1 cellular context compared by ENCODE assay signal in the genomic region with DNA sequence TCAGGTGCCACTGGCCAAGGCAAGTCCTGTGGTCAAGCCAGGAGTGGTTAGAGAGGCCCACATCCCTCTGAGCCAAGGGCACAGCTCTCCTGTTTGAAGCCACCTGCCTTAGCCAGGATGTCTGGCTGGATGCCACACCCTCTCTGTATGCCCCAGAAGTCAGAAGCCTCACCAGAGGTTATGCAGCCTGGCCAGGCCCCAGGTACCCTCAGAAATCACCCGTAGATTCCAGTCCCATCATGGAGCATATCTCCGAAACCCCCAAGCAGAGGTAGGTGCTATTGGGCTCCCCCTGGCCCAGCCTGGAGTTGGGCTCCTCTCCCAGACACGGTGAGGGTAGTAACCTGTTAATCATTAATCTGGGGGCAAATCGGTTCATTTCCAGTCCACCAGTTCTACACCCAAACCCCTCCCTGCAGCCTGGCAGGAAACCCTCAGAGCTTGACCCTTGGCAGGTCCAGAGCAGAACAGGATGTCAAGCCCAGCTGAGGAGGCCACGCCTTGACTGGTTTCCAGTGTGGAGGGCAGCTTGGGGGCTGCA.
TF ChIP-seq lines count a peak whose summit lies in the region.

No MANE protein-coding gene starts in this region.

TF ChIP-seq in liver, 16 proteins besides CTCF, POLR2A, EP300 and RAD21 (continued from another document):
- TF ChIP-seq, protein P1, sequence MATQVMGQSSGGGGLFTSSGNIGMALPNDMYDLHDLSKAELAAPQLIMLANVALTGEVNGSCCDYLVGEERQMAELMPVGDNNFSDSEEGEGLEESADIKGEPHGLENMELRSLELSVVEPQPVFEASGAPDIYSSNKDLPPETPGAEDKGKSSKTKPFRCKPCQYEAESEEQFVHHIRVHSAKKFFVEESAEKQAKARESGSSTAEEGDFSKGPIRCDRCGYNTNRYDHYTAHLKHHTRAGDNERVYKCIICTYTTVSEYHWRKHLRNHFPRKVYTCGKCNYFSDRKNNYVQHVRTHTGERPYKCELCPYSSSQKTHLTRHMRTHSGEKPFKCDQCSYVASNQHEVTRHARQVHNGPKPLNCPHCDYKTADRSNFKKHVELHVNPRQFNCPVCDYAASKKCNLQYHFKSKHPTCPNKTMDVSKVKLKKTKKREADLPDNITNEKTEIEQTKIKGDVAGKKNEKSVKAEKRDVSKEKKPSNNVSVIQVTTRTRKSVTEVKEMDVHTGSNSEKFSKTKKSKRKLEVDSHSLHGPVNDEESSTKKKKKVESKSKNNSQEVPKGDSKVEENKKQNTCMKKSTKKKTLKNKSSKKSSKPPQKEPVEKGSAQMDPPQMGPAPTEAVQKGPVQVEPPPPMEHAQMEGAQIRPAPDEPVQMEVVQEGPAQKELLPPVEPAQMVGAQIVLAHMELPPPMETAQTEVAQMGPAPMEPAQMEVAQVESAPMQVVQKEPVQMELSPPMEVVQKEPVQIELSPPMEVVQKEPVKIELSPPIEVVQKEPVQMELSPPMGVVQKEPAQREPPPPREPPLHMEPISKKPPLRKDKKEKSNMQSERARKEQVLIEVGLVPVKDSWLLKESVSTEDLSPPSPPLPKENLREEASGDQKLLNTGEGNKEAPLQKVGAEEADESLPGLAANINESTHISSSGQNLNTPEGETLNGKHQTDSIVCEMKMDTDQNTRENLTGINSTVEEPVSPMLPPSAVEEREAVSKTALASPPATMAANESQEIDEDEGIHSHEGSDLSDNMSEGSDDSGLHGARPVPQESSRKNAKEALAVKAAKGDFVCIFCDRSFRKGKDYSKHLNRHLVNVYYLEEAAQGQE (IDR thresholded peaks at IDR 0.05): peak; percentile 20
- TF ChIP-seq HNF4A (conservative IDR thresholded peaks at IDR 0.05): peak; percentile 78 to 79
- TF ChIP-seq, protein P2, sequence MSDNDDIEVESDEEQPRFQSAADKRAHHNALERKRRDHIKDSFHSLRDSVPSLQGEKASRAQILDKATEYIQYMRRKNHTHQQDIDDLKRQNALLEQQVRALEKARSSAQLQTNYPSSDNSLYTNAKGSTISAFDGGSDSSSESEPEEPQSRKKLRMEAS (IDR thresholded peaks at IDR 0.05): peak; percentile 81
- TF ChIP-seq SP1 (IDR thresholded peaks at IDR 0.05): peak; percentile 92
